In the genomic region with DNA sequence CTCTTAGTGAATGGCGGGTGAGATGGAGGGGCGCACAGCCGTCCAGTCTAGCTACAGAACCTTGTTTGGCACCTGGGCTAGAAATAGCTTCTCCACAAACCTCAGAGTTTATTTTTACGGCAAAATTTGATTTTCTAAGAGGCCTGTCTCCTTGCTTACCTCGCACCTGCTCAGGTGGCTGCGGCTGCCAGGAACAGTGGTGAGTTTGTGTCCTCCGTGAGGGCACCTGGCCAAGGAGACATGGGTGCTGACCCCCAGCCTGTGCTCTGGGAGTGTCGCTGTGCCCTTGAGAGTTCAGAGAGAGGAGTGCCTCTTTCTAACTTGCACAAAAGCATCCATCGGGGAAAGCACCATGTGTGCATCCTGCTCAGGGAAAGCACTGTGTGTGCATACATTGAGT, we compare ENCODE assay signal across 22 cellular contexts.
DNase-seq lines count a peak whose midpoint lies in the region; ATAC-seq and TF ChIP-seq lines count a peak whose summit lies in the region.
"Had no signal": no experiment of that assay in that cellular context is flagged by ENCODE, and none has a peak within 500 bp of the region (broad histone marks: within the 10 kb centered on the region; RNA-seq: fewer than 3 reads in every experiment).

No MANE protein-coding gene starts in this region.

- intact Hi-C loops in esophagus muscularis mucosa (cut with DNase I) (loop anchor here (10.0 kb wide), 1 partner anchor 57 kb away; no protein-coding TSS in a partner anchor), upper lobe of right lung (cut with DNase I) (no loop called here)

- no peak overlapping the region for H2AK5ac ChIP-seq in trophoblast cell (ENCODE audit: low read length)

- TF ChIP-seq EP300 in esophagus muscularis mucosa (IDR thresholded peaks at IDR 0.05) = no peak

- H3K36me3 ChIP-seq in esophagus muscularis mucosa (peaks cover 0 to 4% (median under 1%) of the 10 kb centered on the region in 4 donors), trophoblast cell (ENCODE audit: control insufficient read depth in 1 of 2, insufficient read depth in 2 of 2, low read length in 2 of 2) (no peaks in the 10 kb centered on the region), upper lobe of right lung (no peaks in the 10 kb centered on the region)

- ATAC-seq in upper lobe of right lung (no peak), GM21825 (IDR thresholded peaks at IDR 0.05; ENCODE audit: unreplicated experiment) (no peak)
- ATAC-seq: A549; CD8-positive, alpha-beta T cell; GM12878; Panc1; SK-N-SH treated with all-trans-retinoic acid at 6 μM for 48 hours had no signal

- H4K12ac ChIP-seq in trophoblast cell (ENCODE audit: low read depth, low read length) = no peak overlapping the region

- H3K4me1 ChIP-seq in esophagus muscularis mucosa = peaks cover 0 to 42% (median 38%) of the 10 kb centered on the region in 4 donors
- H3K4me1 ChIP-seq in trophoblast cell (ENCODE audit: control insufficient read depth in 1 of 2, insufficient read depth in 2 of 2, low read length in 2 of 2) = peaks cover 28 to 40% of the 10 kb centered on the region in 2 experiments
- H3K4me1 ChIP-seq in upper lobe of right lung = peaks cover 5% of the 10 kb centered on the region

- H4K91ac ChIP-seq in trophoblast cell (ENCODE audit: low read depth, low read length) = no peak overlapping the region

- no peak overlapping the region for H3K18ac ChIP-seq in trophoblast cell (ENCODE audit: low read length)

- DNase-seq in RPMI8226 (peak; percentile 83), esophagus muscularis mucosa (ENCODE audit: extremely low spot score) (no peak), trophoblast cell (no peak), upper lobe of right lung (peak; percentile 38)
- no peak for DNase-seq in activated CD4-positive, alpha-beta T cell treated with anti-CD3 and anti-CD28 coated beads, Interleukin-2, amount 50 U/mL, for 4 hours
- DNase-seq in stimulated activated naive CD4-positive, alpha-beta T cell treated with Interleukin-2 at 50 U/mL for 16 hours (lab: John Stamatoyannopoulos, UW) = no peak
- DNase-seq: Caco-2; CD8-positive, alpha-beta T cell; DMS79; EL; GDM1; NCI-H1048; NCI-H1694; NCI-H2227 treated with DMSO at 0.1 percent for 48 hours; NCI-H526 treated with DMSO at 0.1 percent for 48 hours; SIG-M5 had no signal

- no peak overlapping the region for H3K4me2 ChIP-seq in trophoblast cell (ENCODE audit: low read length)

- peaks cover 18% of the 10 kb centered on the region for H3K79me1 ChIP-seq in trophoblast cell (ENCODE audit: low read length)

- H2BK120ac ChIP-seq in trophoblast cell (ENCODE audit: insufficient read depth, low read length, poor library complexity) = peak overlapping the region; percentile 13

- no peaks in the 10 kb centered on the region for H3K27me3 ChIP-seq in esophagus muscularis mucosa
- no peaks in the 10 kb centered on the region for H3K27me3 ChIP-seq in trophoblast cell (ENCODE audit: insufficient read depth, low read length)
- no peaks in the 10 kb centered on the region for H3K27me3 ChIP-seq in upper lobe of right lung

- no peak overlapping the region for H3K4me3 ChIP-seq in esophagus muscularis mucosa
- H3K4me3 ChIP-seq in trophoblast cell (ENCODE audit: low read depth, low read length) = no peak overlapping the region
- no peak overlapping the region for H3K4me3 ChIP-seq in upper lobe of right lung
- H3K4me3 ChIP-seq: A549, GM12878 had no signal

- no peak overlapping the region for H3K23ac ChIP-seq in trophoblast cell (ENCODE audit: low read length)

- H4K8ac ChIP-seq in trophoblast cell (ENCODE audit: low read depth, low read length) = no peak overlapping the region

- H3K9me3 ChIP-seq in esophagus muscularis mucosa (no peaks in the 10 kb centered on the region), trophoblast cell (ENCODE audit: insufficient read depth, low read depth, low read length) (no peaks in the 10 kb centered on the region), upper lobe of right lung (no peaks in the 10 kb centered on the region)
- H3K9me3 ChIP-seq: A549, Caco-2 had no signal

- H3K79me2 ChIP-seq in trophoblast cell (ENCODE audit: control insufficient read depth, insufficient read depth, low read length, poor library complexity) = no peaks in the 10 kb centered on the region

- H2AFZ ChIP-seq in trophoblast cell (ENCODE audit: insufficient read depth, low read length, poor library complexity) = no peak overlapping the region

- peak overlapping the region; percentile 6 for H3K4ac ChIP-seq in trophoblast cell (ENCODE audit: low read depth, low read length)

- WGBS in esophagus muscularis mucosa = 94% methylated on average over 8 of the region's 9 CpGs
- no CpG with 5 or more reads among the region's 9 CpGs for WGBS in trophoblast cell (ENCODE audit: extremely low coverage, insufficient coverage, insufficient read length)

- peak overlapping the region; percentile 31 for H2BK12ac ChIP-seq in trophoblast cell (ENCODE audit: low read length)

- H3K9ac ChIP-seq in trophoblast cell (ENCODE audit: low read length) = no peak overlapping the region

- no peak overlapping the region for H3K14ac ChIP-seq in trophoblast cell (ENCODE audit: low read length)

- TF ChIP-seq CTCF in esophagus muscularis mucosa (IDR thresholded peaks at IDR 0.05) (no peak), upper lobe of right lung (IDR thresholded peaks at IDR 0.05) (no peak)

- H2BK5ac ChIP-seq in trophoblast cell (ENCODE audit: low read depth, low read length, poor library complexity) = no peak overlapping the region

- H3K27ac ChIP-seq in esophagus muscularis mucosa (replicated peaks in 1 of 4) = peak overlapping the region; percentile 81 to 86 (median 81)
- no peak overlapping the region for H3K27ac ChIP-seq in trophoblast cell (ENCODE audit: low read depth, low read length)
- H3K27ac ChIP-seq in upper lobe of right lung = no peak overlapping the region
- H3K27ac ChIP-seq: C4-2B had no signal

- TF ChIP-seq POLR2A in esophagus muscularis mucosa (IDR thresholded peaks at IDR 0.05; ENCODE audit: low read depth) = no peak

Comparison
In these comparisons a context has a peak if more than half of its experiments do, and no peak if none do; other contexts are left out.
1. DNase-seq: peak in RPMI8226 (single experiment) and upper lobe of right lung (single experiment); none in esophagus muscularis mucosa (single experiment), trophoblast cell (0 of 2), activated CD4-positive, alpha-beta T cell treated with anti-CD3 and anti-CD28 coated beads, Interleukin-2, amount 50 U/mL, for 4 hours (0 of 2) and stimulated activated naive CD4-positive, alpha-beta T cell treated with Interleukin-2 at 50 U/mL for 16 hours (single experiment).
2. H3K27ac ChIP-seq: peak in esophagus muscularis mucosa (4 of 4); none in trophoblast cell (single experiment) and upper lobe of right lung (single experiment).